Comparison of ENCODE assay signal across 8 cellular contexts in genomic region chr10:17214991-17215781, GRCh38. TPM values are rescaled to one million over a fixed set of nuclear protein-coding genes. Genes with fewer than 3 reads are reported as not detected.
DNase-seq lines count a peak whose midpoint lies in the region; ATAC-seq, FAIRE-seq and TF ChIP-seq lines count a peak whose summit lies in the region.

No MANE protein-coding gene starts in this region.

- TF ChIP-seq CTCF in CD14-positive monocyte (IDR thresholded peaks at IDR 0.05), result no peak
- TF ChIP-seq CTCF in bronchial epithelial cell (IDR thresholded peaks at IDR 0.05; ENCODE audit: insufficient read depth, low read length, severe bottlenecking), result no peak
- no peak for TF ChIP-seq CTCF in natural killer cell (IDR thresholded peaks at IDR 0.05)

- peaks cover 0 to 3% (median 0%) of the 10 kb centered on the region in 7 donors for H3K9me3 Mint-ChIP-seq in CD14-positive monocyte
- no peaks in the 10 kb centered on the region for H3K9me3 Mint-ChIP-seq in natural killer cell
- H3K9me3 Mint-ChIP-seq in activated T-cell treated with anti-CD3 and anti-CD28 coated beads, Interleukin-2, amount 50 U/mL, for 4 hours, result no peaks in the 10 kb centered on the region

- no peak overlapping the region for H3K4me3 ChIP-seq in bronchial epithelial cell (ENCODE audit: low read depth, low read length)

- ATAC-seq in natural killer cell, result no peak
- ATAC-seq in activated T-cell treated with anti-CD3 and anti-CD28 coated beads, Interleukin-2, amount 50 U/mL, for 4 hours, result no peak

- no peaks in the 10 kb centered on the region for H3K27me3 ChIP-seq in bronchial epithelial cell (ENCODE audit: control insufficient read depth, insufficient read depth, low read length)

- peak overlapping the region; percentile 97 to 100 (median 99) for H3K27ac Mint-ChIP-seq in CD14-positive monocyte
- peak overlapping the region; percentile 91 to 97 for H3K27ac Mint-ChIP-seq in natural killer cell

- no peak for FAIRE-seq in bronchial epithelial cell (lab: Jason Lieb, UNC)

- H3K36me3 ChIP-seq in bronchial epithelial cell (ENCODE audit: control insufficient read depth, insufficient read depth, low read length), result no peaks in the 10 kb centered on the region

- H3K36me3 Mint-ChIP-seq in CD14-positive monocyte (peaks cover 9 to 15% of the 10 kb centered on the region in 2 donors), natural killer cell (no peaks in the 10 kb centered on the region)
- H3K36me3 Mint-ChIP-seq in activated T-cell treated with anti-CD3 and anti-CD28 coated beads, Interleukin-2, amount 50 U/mL, for 4 hours (ENCODE audit: insufficient read depth), result peaks cover 11% of the 10 kb centered on the region

- peak overlapping the region; percentile 27 to 30 for H3K4me3 Mint-ChIP-seq in CD14-positive monocyte
- no peak overlapping the region for H3K4me3 Mint-ChIP-seq in natural killer cell
- H3K4me3 Mint-ChIP-seq in activated T-cell treated with anti-CD3 and anti-CD28 coated beads, Interleukin-2, amount 50 U/mL, for 4 hours, result no peak overlapping the region

- DNase-seq in CD14-positive monocyte (ENCODE audit: low spot score), result no peak
- DNase-seq in LHCN-M2 (ENCODE audit: low read depth), result peak; percentile 94
- peak; percentile 89 for DNase-seq in bronchial epithelial cell (ENCODE audit: low read depth)
- no peak for DNase-seq in natural killer cell
- no peak for DNase-seq in NK-92 (lab: John Stamatoyannopoulos, UW; ENCODE audit: unreplicated experiment)
- DNase-seq in NCI-H748 (lab: John Stamatoyannopoulos, UW; ENCODE audit: unreplicated experiment), result no peak
- DNase-seq in activated CD8-positive, alpha-beta memory T cell treated with anti-CD3 and anti-CD28 coated beads, Interleukin-2, amount 50 U/mL, for 4 hours, result no peak
- DNase-seq in activated T-cell treated with anti-CD3 and anti-CD28 coated beads, Interleukin-2, amount 50 U/mL, for 4 hours, result no peak

- H3K4me1 Mint-ChIP-seq in CD14-positive monocyte (peaks cover 66% of the 10 kb centered on the region), natural killer cell (peaks cover 13 to 19% of the 10 kb centered on the region in 2 donors)
- H3K4me1 Mint-ChIP-seq in activated T-cell treated with anti-CD3 and anti-CD28 coated beads, Interleukin-2, amount 50 U/mL, for 4 hours (ENCODE audit: low read depth), result peaks cover 37% of the 10 kb centered on the region

- H3K27me3 Mint-ChIP-seq in CD14-positive monocyte (ENCODE audit: low read depth in 3 of 3) (no peaks in the 10 kb centered on the region), natural killer cell (ENCODE audit: low read depth in 2 of 2) (no peaks in the 10 kb centered on the region)
- no peaks in the 10 kb centered on the region for H3K27me3 Mint-ChIP-seq in activated T-cell treated with anti-CD3 and anti-CD28 coated beads, Interleukin-2, amount 50 U/mL, for 4 hours (ENCODE audit: low read depth)

- intact Hi-C loops in CD14-positive monocyte (cut with micrococcal nuclease) (loop anchor here in 1 of 2 donors (2.0 kb wide), 1 partner anchor 14 kb away; the partner anchor contains the start of gene VIM), natural killer cell (cut with micrococcal nuclease) (no loop called here)

RNA-seq across cellular contexts. Expression of gene VIM, which starts 12.9 kb away (rescaled TPM):
- polyA plus RNA-seq in CD14-positive monocyte, result 100 to 1,000 TPM; 697 to 932 TPM
- total RNA-seq in LHCN-M2 (2014; rRNA removed) (9,336 and 11,900 TPM in 2 replicates), bronchial epithelial cell (25.1 and 115 TPM in 2 replicates), natural killer cell (100 to 1,000 TPM; 627 to 717 (median 634) TPM)
- 5,344 TPM for polyA plus RNA-seq in LHCN-M2 (2012)
- total RNA-seq in activated T-cell treated with anti-CD3 and anti-CD28 coated beads, Interleukin-2, amount 50 U/mL, for 4 hours, result 100 to 1,000 TPM; 113 to 192 (median 123) TPM

RNA-seq across cellular contexts. Expression of gene TRDMT1, which starts 13.7 kb away (rescaled TPM):
- 1 to 10 TPM; 5.0 to 6.6 TPM for polyA plus RNA-seq in CD14-positive monocyte
- total RNA-seq in LHCN-M2 (2014; rRNA removed) (5.9 and 6.0 TPM in 2 replicates), bronchial epithelial cell (1.3 and 1.4 TPM in 2 replicates), natural killer cell (10 to 100 TPM; 11.0 to 21.8 (median 14.4) TPM)
- 2.3 TPM for polyA plus RNA-seq in LHCN-M2 (2012)
- 10 to 100 TPM in 2 of 3 donors, 1 to 10 TPM in 1; 9.1 to 12.1 (median 10.9) TPM for total RNA-seq in activated T-cell treated with anti-CD3 and anti-CD28 coated beads, Interleukin-2, amount 50 U/mL, for 4 hours

Comparison
In these comparisons a context has a peak if more than half of its experiments do, and no peak if none do; other contexts are left out.
1. DNase-seq: peak in LHCN-M2 (single experiment) and bronchial epithelial cell (single experiment); none in CD14-positive monocyte (single experiment), natural killer cell (single experiment), NK-92 (single experiment), NCI-H748 (single experiment), activated CD8-positive, alpha-beta memory T cell treated with anti-CD3 and anti-CD28 coated beads, Interleukin-2, amount 50 U/mL, for 4 hours (single experiment) and activated T-cell treated with anti-CD3 and anti-CD28 coated beads, Interleukin-2, amount 50 U/mL, for 4 hours (single experiment).
2. H3K4me3 Mint-ChIP-seq: peak in CD14-positive monocyte (2 of 2); none in natural killer cell (single experiment) and activated T-cell treated with anti-CD3 and anti-CD28 coated beads, Interleukin-2, amount 50 U/mL, for 4 hours (single experiment).
3. RNA of gene VIM, which starts 12.9 kb away (total RNA-seq): 9,336 to 11,900 TPM in LHCN-M2; 627 to 717 TPM in natural killer cell, 113 to 192 TPM in activated T-cell treated with anti-CD3 and anti-CD28 coated beads, Interleukin-2, amount 50 U/mL, for 4 hours and 25.1 to 115 TPM in bronchial epithelial cell; every median in the first group is over 10 times any median in the second.